ENCODE assay signal across 18 cellular contexts in the genomic region with DNA sequence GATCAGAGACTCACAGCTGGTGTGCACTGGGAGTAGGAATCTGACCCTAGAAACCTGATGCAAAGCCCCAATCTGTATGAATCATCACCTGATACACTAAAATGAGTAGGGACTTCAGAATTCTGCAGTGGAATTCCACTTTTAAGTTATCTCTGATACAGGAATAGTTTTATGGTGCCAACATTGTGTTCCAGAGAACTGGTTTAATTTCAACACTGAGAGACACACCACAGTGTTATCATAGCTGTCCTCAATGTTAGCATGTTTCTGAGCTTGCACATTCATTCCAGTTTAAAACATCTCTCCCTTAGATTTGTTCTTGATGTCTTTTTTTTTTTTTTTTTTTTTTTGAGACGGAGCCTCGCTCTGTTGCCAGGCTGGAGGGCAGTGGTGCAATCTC.
A peak's percentile ranks its signal among the peaks of the same experiment; 100 is the strongest.
DNase-seq lines count a peak whose midpoint lies in the region; ATAC-seq lines count a peak whose summit lies in the region.
"Had no signal": no experiment of that assay in that cellular context is flagged by ENCODE, and none has a peak within 500 bp of the region (broad histone marks: within the 10 kb centered on the region; RNA-seq: fewer than 3 reads in every experiment).

No MANE protein-coding gene starts in this region.

- H3K27ac Mint-ChIP-seq in effector memory CD8-positive, alpha-beta T cell: no peak overlapping the region
- H3K27ac Mint-ChIP-seq: B cell; CD4-positive, alpha-beta T cell had no signal

- H3K36me3 Mint-ChIP-seq in effector memory CD8-positive, alpha-beta T cell (ENCODE audit: insufficient read depth): peaks cover 16% of the 10 kb centered on the region

- H3K27me3 Mint-ChIP-seq in effector memory CD8-positive, alpha-beta T cell: no peaks in the 10 kb centered on the region
- H3K27me3 Mint-ChIP-seq: B cell had no signal

- H3K9me3 Mint-ChIP-seq in effector memory CD8-positive, alpha-beta T cell: no peaks in the 10 kb centered on the region
- H3K9me3 Mint-ChIP-seq: CD4-positive, alpha-beta T cell had no signal

- DNase-seq in AG08396 (ENCODE audit: low spot score) (peak; percentile 23), HS-27A (ENCODE audit: low read depth) (peak; percentile 69), astrocyte of the hippocampus (ENCODE audit: low read depth, low spot score) (peak; percentile 34), iris pigment epithelial cell (ENCODE audit: low read depth) (peak; percentile 38), HCEC 1CT (no peak), D341Med (ENCODE audit: low spot score) (no peak)
- no peak for DNase-seq in effector memory CD8-positive, alpha-beta T cell
- DNase-seq: Calu3; CD4-positive, alpha-beta T cell; DMS79 treated with DMSO at 0.1 percent for 48 hours; NCI-H1092; NCI-H2107; NCI-H345; NCI-H774; PC-9 had no signal

- ATAC-seq in effector memory CD8-positive, alpha-beta T cell (replicated peaks): no peak
- no peak for ATAC-seq in GM21381 (IDR thresholded peaks at IDR 0.05; ENCODE audit: unreplicated experiment)
- ATAC-seq: Right ventricle myocardium inferior had no signal

- H3K4me3 Mint-ChIP-seq in effector memory CD8-positive, alpha-beta T cell: no peak overlapping the region
- H3K4me3 Mint-ChIP-seq: B cell; CD4-positive, alpha-beta T cell had no signal

- peaks cover 4 to 8% of the 10 kb centered on the region in 2 donors for H3K4me1 Mint-ChIP-seq in effector memory CD8-positive, alpha-beta T cell (ENCODE audit: low read depth in 2 of 2)
- H3K4me1 Mint-ChIP-seq: B cell had no signal

Comparison
In these comparisons a context has a peak if more than half of its experiments do, and no peak if none do; other contexts are left out.
1. DNase-seq: peak in AG08396 (single experiment), HS-27A (single experiment), astrocyte of the hippocampus (single experiment) and iris pigment epithelial cell (single experiment); none in effector memory CD8-positive, alpha-beta T cell (0 of 3), HCEC 1CT (single experiment) and D341Med (single experiment).